In genomic region chr16:85084841-85085535, GRCh38 we compare ENCODE assay signal across 1 cellular context.
TF ChIP-seq lines count a peak whose summit lies in the region.

No MANE protein-coding gene starts in this region.

TF ChIP-seq in H1, 55 proteins besides CTCF, POLR2A, EP300 and RAD21:
- no peak for TF ChIP-seq NANOG (IDR thresholded peaks at IDR 0.05; ENCODE audit: insufficient read depth, low read depth, low read length, poor library complexity, severe bottlenecking)
- no peak for TF ChIP-seq EZH2 (IDR thresholded peaks at IDR 0.05; ENCODE audit: low read depth, low read length, severe bottlenecking)
- TF ChIP-seq TBP (IDR thresholded peaks at IDR 0.05; ENCODE audit: low read depth, low read length): no peak
- TF ChIP-seq HDAC2 (IDR thresholded peaks at IDR 0.05; ENCODE audit: borderline replicate concordance in 1 of 2, low read depth in 2 of 2, low read length in 2 of 2): no peak
- no peak for TF ChIP-seq ATF2 (IDR thresholded peaks at IDR 0.05; ENCODE audit: low read length)
- TF ChIP-seq MAFK (IDR thresholded peaks at IDR 0.05; ENCODE audit: low read depth, low read length): no peak
- no peak for TF ChIP-seq E2F6 (IDR thresholded peaks at IDR 0.05)
- no peak for TF ChIP-seq ASH2L (IDR thresholded peaks at IDR 0.05; ENCODE audit: low read length)
- no peak for TF ChIP-seq JUND (IDR thresholded peaks at IDR 0.05; ENCODE audit: low read length)
- no peak for TF ChIP-seq CHD1 (IDR thresholded peaks at IDR 0.05; ENCODE audit: low read depth, low read length)
